In genomic region chr16:46384285-46385061, GRCh38 we compare ENCODE assay signal across 7 cellular contexts.
DNase-seq lines count a peak whose midpoint lies in the region; TF ChIP-seq lines count a peak whose summit lies in the region.
"Not testable (repeated sequence)": the region's sequence is repeated elsewhere in the genome, so short reads cannot be mapped to it uniquely, and the experiment has no call there.

No MANE protein-coding gene starts in this region.

- H2AFZ ChIP-seq in GM23248; OCI-LY7 (ENCODE audit: low read length): not testable (repeated sequence)

- in situ Hi-C loops in GM23248 (cut with MboI) = not testable (repeated sequence)

- peaks cover 11% of the 10 kb centered on the region for H3K36me3 ChIP-seq in GM23248 (ENCODE audit: low read depth)
- not testable (repeated sequence) for H3K36me3 ChIP-seq in OCI-LY7 (ENCODE audit: insufficient read depth, low read length); breast epithelium

- intact Hi-C loops in OCI-LY7 (cut with micrococcal nuclease; ENCODE audit: unreplicated experiment); breast epithelium (cut with DNase I; ENCODE audit: low total_unique reads); lower leg skin (cut with DNase I; ENCODE audit: low total_unique reads): not testable (repeated sequence)

- H3K9me3 ChIP-seq in GM23248 (ENCODE audit: low read depth) = peaks cover 15% of the 10 kb centered on the region
- H3K9me3 ChIP-seq in OCI-LY7 (ENCODE audit: low read length); breast epithelium: not testable (repeated sequence)

- H3K9me2 ChIP-seq in GM23248 (ENCODE audit: insufficient read depth) = peaks cover 12% of the 10 kb centered on the region
- H3K9me2 ChIP-seq in OCI-LY7 (ENCODE audit: insufficient read depth, low read length) = not testable (repeated sequence)

- 40 to 43% methylated on average over 37 of the region's 37 CpGs for WGBS in GM23248 (ENCODE audit: low coverage in 1 of 2, low lambda C conversion rate in 2 of 2, missing lambda C conversion rate in 2 of 2), 2 experiments
- WGBS in lower leg skin, 2 donors = 66 to 72% methylated on average over 37 of the region's 37 CpGs

- H3K27me3 ChIP-seq in GM23248 (replicated peaks; ENCODE audit: insufficient read depth) = peaks cover 11% of the 10 kb centered on the region
- H3K27me3 ChIP-seq in breast epithelium = not testable (repeated sequence)

- DNase-seq in GM23248 (peak; percentile 10), OCI-LY7 (ENCODE audit: low spot score) (peak; percentile 24), breast epithelium (ENCODE audit: low spot score in 2 of 2) (peak; percentile 61 to 72), fibroblast of peridontal ligament (ENCODE audit: extremely low read depth) (peak; percentile 31), lower leg skin (ENCODE audit: low spot score in 2 of 2) (peak; percentile 77 to 90), renal cortical epithelial cell (ENCODE audit: low read depth) (peak; percentile 53)
- peak; percentile 22 for DNase-seq in activated CD8-positive, alpha-beta memory T cell treated with anti-CD3 and anti-CD28 coated beads, Interleukin-2, amount 50 U/mL, for 4 hours

- H3K4me3 ChIP-seq in GM23248; OCI-LY7 (ENCODE audit: low read depth, low read length, poor library complexity, severe bottlenecking); breast epithelium; lower leg skin (ENCODE audit: low read depth, poor library complexity, severe bottlenecking): not testable (repeated sequence)

- peaks cover 12% of the 10 kb centered on the region for H4K20me1 ChIP-seq in GM23248 (ENCODE audit: insufficient read depth)
- H4K20me1 ChIP-seq in OCI-LY7 (ENCODE audit: insufficient read depth, low read length) = not testable (repeated sequence)

- H3F3A ChIP-seq in GM23248 (ENCODE audit: insufficient read depth) = peaks cover 17% of the 10 kb centered on the region

- POLR2A ChIA-PET in OCI-LY7 (lab: Charles Lee) = not testable (repeated sequence)

- CTCF ChIA-PET in OCI-LY7 (lab: Charles Lee; ENCODE audit: unreplicated experiment) = not testable (repeated sequence)

- TF ChIP-seq POLR2A in breast epithelium (IDR thresholded peaks at IDR 0.05); lower leg skin (IDR thresholded peaks at IDR 0.05): not testable (repeated sequence)

- not testable (repeated sequence) for H3K27ac ChIP-seq in GM23248; OCI-LY7 (ENCODE audit: low read depth, low read length, poor library complexity, severe bottlenecking); breast epithelium

- not testable (repeated sequence) for BruUV-seq in OCI-LY7 (replicated peaks; lab: Mats Ljungman, UMichigan)

- not testable (repeated sequence) for TF ChIP-seq CTCF in OCI-LY7 (conservative IDR thresholded peaks at IDR 0.05; ENCODE audit: low read length); breast epithelium (IDR thresholded peaks at IDR 0.05); lower leg skin (IDR thresholded peaks at IDR 0.05)

- not testable (repeated sequence) for H3K4me2 ChIP-seq in GM23248 (ENCODE audit: unreplicated experiment); OCI-LY7 (ENCODE audit: low read length)

- not testable (repeated sequence) for H3K79me2 ChIP-seq in GM23248 (ENCODE audit: insufficient read depth); OCI-LY7 (ENCODE audit: insufficient read depth, low read depth, low read length)

- not testable (repeated sequence) for H3K9ac ChIP-seq in GM23248

- H3K4me1 ChIP-seq in GM23248 (ENCODE audit: insufficient read depth) = peaks cover 10% of the 10 kb centered on the region
- not testable (repeated sequence) for H3K4me1 ChIP-seq in OCI-LY7 (ENCODE audit: insufficient read depth, low read length, poor library complexity, severe bottlenecking); breast epithelium

Comparison
In these comparisons a context has a peak if more than half of its experiments do, and no peak if none do; other contexts are left out.
1. DNase-seq: peak in every context shown above with its lines; median percentile 84 in lower leg skin; 66 in breast epithelium; 53 in renal cortical epithelial cell; 31 in fibroblast of peridontal ligament; 24 in OCI-LY7; 22 in activated CD8-positive, alpha-beta memory T cell treated with anti-CD3 and anti-CD28 coated beads, Interleukin-2, amount 50 U/mL, for 4 hours; 10 in GM23248.